Comparison of ENCODE assay signal across 22 cellular contexts in genomic region chr20:4708036-4708435, GRCh38. TPM values are rescaled to one million over a fixed set of nuclear protein-coding genes. Genes with fewer than 3 reads are reported as not detected.
DNase-seq lines count a peak whose midpoint lies in the region; ATAC-seq, FAIRE-seq and TF ChIP-seq lines count a peak whose summit lies in the region.
"Had no signal": no experiment of that assay in that cellular context is flagged by ENCODE, and none has a peak within 500 bp of the region (broad histone marks: within the 10 kb centered on the region; RNA-seq: fewer than 3 reads in every experiment).

No MANE protein-coding gene starts in this region.

- H3K27me3 Mint-ChIP-seq in endodermal cell (ENCODE audit: insufficient read depth), result no peaks in the 10 kb centered on the region
- H3K27me3 Mint-ChIP-seq: B cell had no signal

- H3K9me3 ChIP-seq in A549 (no peaks in the 10 kb centered on the region), endodermal cell (ENCODE audit: control insufficient read depth, low read length) (no peaks in the 10 kb centered on the region), stomach (no peaks in the 10 kb centered on the region)
- H3K9me3 ChIP-seq: BLaER1 had no signal

- no peaks in the 10 kb centered on the region for H3K9me3 Mint-ChIP-seq in endodermal cell
- H3K9me3 Mint-ChIP-seq: CD4-positive, CD25-positive, alpha-beta regulatory T cell had no signal

- H3K4me2 ChIP-seq in A549, result no peak overlapping the region
- H3K4me2 ChIP-seq: BLaER1, GM23338 had no signal

- no peak overlapping the region for H3K4me3 Mint-ChIP-seq in endodermal cell
- H3K4me3 Mint-ChIP-seq: B cell; CD4-positive, CD25-positive, alpha-beta regulatory T cell; CD8-positive, alpha-beta T cell; GM23338; H9 had no signal

- intact Hi-C loops in stomach (cut with DNase I; ENCODE audit: low total_unique reads), result no loop called here

- H3K27me3 ChIP-seq in endodermal cell (ENCODE audit: control insufficient read depth, insufficient read depth, low read length, poor library complexity, severe bottlenecking) (no peaks in the 10 kb centered on the region), stomach (no peaks in the 10 kb centered on the region)
- H3K27me3 ChIP-seq: BLaER1 had no signal

- no peak for DNase-seq in A549 (ENCODE audit: low read depth in 1 of 2, low spot score in 1 of 2)
- DNase-seq in endodermal cell, result peak; percentile 13
- DNase-seq in mesenteric fat pad (ENCODE audit: low spot score), result peak; percentile 18
- peak; percentile 5 for DNase-seq in stomach
- DNase-seq in NCI-H2081 (lab: John Stamatoyannopoulos, UW), result no peak
- no peak for DNase-seq in effector CD8-positive, alpha-beta T cell (lab: John Stamatoyannopoulos, UW)
- DNase-seq: CD4-positive, CD25-positive, alpha-beta regulatory T cell; CD8-positive, alpha-beta T cell; DMS 273 treated with DMSO at 0.1 percent for 48 hours; DMS79; EL; GDM1; H9 had no signal

- WGBS in A549 (ENCODE audit: missing lambda C conversion rate), result 66% methylated on average over 3 of the region's 3 CpGs
- 88 to 100% methylated on average over 1 to 3 of the region's 3 CpGs for WGBS in endodermal cell (ENCODE audit: insufficient coverage in 1 of 2, insufficient read length in 1 of 2), 2 experiments
- 72 to 87% (median 76%) methylated on average over 3 of the region's 3 CpGs for WGBS in stomach, 5 donors

- no peaks in the 10 kb centered on the region for H3K36me3 ChIP-seq in endodermal cell (ENCODE audit: control insufficient read depth, insufficient read depth, low read length)
- no peaks in the 10 kb centered on the region for H3K36me3 ChIP-seq in stomach
- H3K36me3 ChIP-seq: BLaER1 had no signal

- peaks cover 9% of the 10 kb centered on the region for H3K4me1 ChIP-seq in A549
- H3K4me1 ChIP-seq in endodermal cell (ENCODE audit: control insufficient read depth, insufficient read depth, low read length), result peaks cover 2% of the 10 kb centered on the region
- H3K4me1 ChIP-seq in stomach, result peaks cover 0 to 12% (median 5%) of the 10 kb centered on the region in 4 donors

- no peak for ATAC-seq in A549
- ATAC-seq: CD8-positive, alpha-beta T cell; GM12878; GM23338; HCT116 had no signal

- no peak for TF ChIP-seq POLR2A in A549 (IDR thresholded peaks at IDR 0.05; ENCODE audit: low read length)
- TF ChIP-seq POLR2A in stomach (IDR thresholded peaks at IDR 0.05), result no peak

- TF ChIP-seq EP300 in A549 (IDR thresholded peaks at IDR 0.05), result no peak
- no peak for TF ChIP-seq EP300 in stomach (IDR thresholded peaks at IDR 0.05)

- TF ChIP-seq CTCF in A549 (IDR thresholded peaks at IDR 0.05) (no peak), endodermal cell (conservative IDR thresholded peaks at IDR 0.05) (no peak), stomach (IDR thresholded peaks at IDR 0.05) (no peak)

- peak; percentile 23 for FAIRE-seq in A549 (lab: Jason Lieb, UNC)
- FAIRE-seq: D721Med, GM12878, GM19239 had no signal

- H3K4me1 Mint-ChIP-seq in endodermal cell, result peaks cover 8% of the 10 kb centered on the region

- no peaks in the 10 kb centered on the region for H3K36me3 Mint-ChIP-seq in endodermal cell (ENCODE audit: low read depth)
- H3K36me3 Mint-ChIP-seq: CD4-positive, CD25-positive, alpha-beta regulatory T cell; CD8-positive, alpha-beta T cell had no signal

- no peak overlapping the region for H3K27ac ChIP-seq in A549
- no peak overlapping the region for H3K27ac ChIP-seq in endodermal cell (ENCODE audit: low read depth, low read length)
- H3K27ac ChIP-seq in stomach, result no peak overlapping the region
- H3K27ac ChIP-seq: BLaER1, C4-2B had no signal

- POLR2A ChIA-PET in A549 (lab: Yijun Ruan, JAX), result no interaction called here

- no peak overlapping the region for H3K9ac ChIP-seq in endodermal cell (ENCODE audit: extremely low read depth, low read length, poor library complexity, severe bottlenecking)
- H3K9ac ChIP-seq: BLaER1 had no signal

- no peak for TF ChIP-seq RAD21 in A549 (conservative IDR thresholded peaks at IDR 0.05 in 1 of 2, IDR thresholded peaks at IDR 0.05 in 1 of 2)

- no peak overlapping the region for H3K4me3 ChIP-seq in A549
- no peak overlapping the region for H3K4me3 ChIP-seq in endodermal cell (ENCODE audit: low read length)
- no peak overlapping the region for H3K4me3 ChIP-seq in stomach
- H3K4me3 ChIP-seq: BLaER1, GM12878, GM23338 had no signal

- no peak overlapping the region for H3K27ac Mint-ChIP-seq in endodermal cell
- H3K27ac Mint-ChIP-seq: B cell; CD4-positive, CD25-positive, alpha-beta regulatory T cell; CD8-positive, alpha-beta T cell; GM23338 had no signal

- CTCF ChIA-PET in A549 (lab: Yijun Ruan, JAX), result interaction anchor here (0.7 to 1.3 kb wide), 3 partner anchors 12 to 393 kb away, joined by 3 to 6 read pairs (median 3); no protein-coding TSS in a partner anchor

TF ChIP-seq in A549, 52 proteins besides CTCF, POLR2A, EP300 and RAD21:
- TF ChIP-seq RCOR1 (IDR thresholded peaks at IDR 0.05; ENCODE audit: low read depth, low read length), result no peak
- TF ChIP-seq, protein P1, sequence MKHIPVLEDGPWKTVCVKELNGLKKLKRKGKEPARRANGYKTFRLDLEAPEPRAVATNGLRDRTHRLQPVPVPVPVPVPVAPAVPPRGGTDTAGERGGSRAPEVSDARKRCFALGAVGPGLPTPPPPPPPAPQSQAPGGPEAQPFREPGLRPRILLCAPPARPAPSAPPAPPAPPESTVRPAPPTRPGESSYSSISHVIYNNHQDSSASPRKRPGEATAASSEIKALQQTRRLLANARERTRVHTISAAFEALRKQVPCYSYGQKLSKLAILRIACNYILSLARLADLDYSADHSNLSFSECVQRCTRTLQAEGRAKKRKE (CRISPR knock-in tag; IDR thresholded peaks at IDR 0.05; ENCODE audit: low read depth), result no peak
- TF ChIP-seq CHD4 (IDR thresholded peaks at IDR 0.05; ENCODE audit: borderline replicate concordance), result no peak
- TF ChIP-seq CBX8 (IDR thresholded peaks at IDR 0.05), result no peak

RNA-seq across cellular contexts. Expression of gene PRND, which starts 13.7 kb away (rescaled TPM):
- polyA plus RNA-seq in A549 (2011; rRNA removed), result not detected in 2 replicates
- polyA plus RNA-seq in A549 (2012; cell fraction: cytosol; rRNA removed), result not detected in 2 replicates
- polyA plus RNA-seq in A549 (2012; cell fraction: nucleus; rRNA removed), result not detected in 2 replicates
- polyA plus RNA-seq in A549 (2017; fragmentation: RNase III; extraction: RNeasy Plus Mini Kit Qiagen cat#74134 plus additional on column Dnase treatment), result not detected in 3 replicates
- not detected in 2 replicates for polyA minus RNA-seq in A549 (2011; rRNA and poly(A)+ RNA removed)
- under 1 TPM; 0.24 to 0.88 TPM for total RNA-seq in endodermal cell
- 0.32 TPM for polyA plus RNA-seq in endodermal cell (2013, experiment 1 of 2)
- 0.21 TPM for polyA plus RNA-seq in endodermal cell (2013, experiment 2 of 2)
- total RNA-seq in mesenteric fat pad, result not detected
- total RNA-seq in stomach, result 1 to 10 TPM in 1 of 5 donors, not detected in 4; 1.1 TPM
- polyA plus RNA-seq in stomach, result under 1 TPM in 1 of 3 donors, not detected in 2; 0.03 TPM
- total RNA-seq: B cell; CD4-positive, CD25-positive, alpha-beta regulatory T cell; CD8-positive, alpha-beta T cell; GM12878 had no signal
- polyA plus RNA-seq: AG04450, GM12878, GM23338 had no signal

RNA-seq across cellular contexts. Expression of gene PRNP, which starts 21.8 kb away (rescaled TPM):
- polyA plus RNA-seq in A549 (2011; rRNA removed) (247 and 269 TPM in 2 replicates), A549 (2017; fragmentation: RNase III; extraction: RNeasy Plus Mini Kit Qiagen cat#74134 plus additional on column Dnase treatment) (149 to 153 TPM (median 151 TPM) in 3 replicates), stomach (10 to 100 TPM; 20.3 to 52.8 (median 21.0) TPM)
- polyA plus RNA-seq in A549 (2012; cell fraction: cytosol; rRNA removed), result 238 and 294 TPM in 2 replicates
- polyA plus RNA-seq in A549 (2012; cell fraction: nucleus; rRNA removed), result 167 and 260 TPM in 2 replicates
- 293 and 405 TPM in 2 replicates for polyA minus RNA-seq in A549 (2011; rRNA and poly(A)+ RNA removed)
- total RNA-seq in endodermal cell (10 to 100 TPM in 1 of 2 donors, 1 to 10 TPM in 1; 9.3 to 14.9 TPM), mesenteric fat pad (79.0 TPM), stomach (100 to 1,000 TPM in 2 of 5 donors, 10 to 100 TPM in 3; 11.0 to 180 (median 85.8) TPM)
- polyA plus RNA-seq in endodermal cell (2013, experiment 1 of 2), result 12.3 TPM
- 11.2 TPM for polyA plus RNA-seq in endodermal cell (2013, experiment 2 of 2)

Comparison
In these comparisons a context has a peak if more than half of its experiments do, and no peak if none do; other contexts are left out.
1. DNase-seq: peak in endodermal cell (single experiment), mesenteric fat pad (single experiment) and stomach (single experiment); none in A549 (0 of 2), NCI-H2081 (0 of 2) and effector CD8-positive, alpha-beta T cell (single experiment).